ENCODE assay signal across 35 cellular contexts in the genomic region with DNA sequence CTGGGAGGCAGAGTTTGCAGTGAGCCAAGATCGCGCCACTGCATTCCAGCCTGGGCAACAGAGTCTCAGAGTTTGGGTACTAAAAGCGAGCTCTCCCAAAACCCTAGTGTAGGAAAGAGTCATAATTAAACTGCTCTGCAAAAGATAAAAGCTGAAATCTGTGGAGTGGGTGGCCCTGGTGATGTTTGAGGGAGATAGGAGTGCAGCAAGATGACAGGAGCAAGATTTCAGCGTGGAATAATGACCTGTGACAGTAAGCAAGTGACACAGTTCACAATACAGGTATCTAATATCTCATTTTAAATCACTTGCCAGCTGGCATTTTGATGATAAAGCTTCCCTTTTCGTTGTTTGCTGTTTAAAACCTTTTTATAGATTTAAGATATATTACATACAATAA.
"Had no signal": no experiment of that assay in that cellular context is flagged by ENCODE, and none has a peak within 500 bp of the region (broad histone marks: within the 10 kb centered on the region; RNA-seq: fewer than 3 reads in every experiment).

No MANE protein-coding gene starts in this region.

- DNase-seq: Karpas-422, Kasumi-1, MG63, MM.1S, MV-4-11, NCI-H1048, NCI-H1092, NCI-H1092 treated with DMSO at 0.1 percent for 48 hours, NCI-H1105, NCI-H1105 treated with DMSO at 0.1 percent for 48 hours, NCI-H1417, NCI-H1417 treated with DMSO at 0.1 percent for 48 hours, NCI-H1436, NCI-H1436 treated with DMSO at 0.1 percent for 48 hours, NCI-H146, NCI-H1694, NCI-H1694 treated with DMSO at 0.1 percent for 48 hours, NCI-H187, NCI-H187 treated with DMSO at 0.1 percent for 48 hours, NCI-H1930, NCI-H2029, NCI-H2029 treated with DMSO at 0.1 percent for 48 hours, NCI-H2081, NCI-H2081 treated with DMSO at 0.1 percent for 48 hours, NCI-H2107, NCI-H2171, NCI-H2171 treated with DMSO at 0.1 percent for 48 hours, NCI-H2227 treated with DMSO at 0.1 percent for 48 hours, NCI-H226, NCI-H345, NCI-H446, NCI-H446 treated with DMSO at 0.1 percent for 48 hours, NCI-H510A, NCI-H510A treated with DMSO at 0.1 percent for 48 hours had no signal

- H3K27ac ChIP-seq: KMS-11 had no signal

- H3K9me3 ChIP-seq: MG63 had no signal

- H3K4me2 ChIP-seq: KMS-11 had no signal

- H3K4me3 ChIP-seq: MG63 had no signal

- H3K27me3 ChIP-seq: MG63 had no signal

- H3K9ac ChIP-seq: KMS-11 had no signal

- H3K36me3 ChIP-seq: MG63 had no signal
